20 cellular contexts compared by ENCODE assay signal in genomic region chr2:238279324-238279682, GRCh38. TPM values are rescaled to one million over a fixed set of nuclear protein-coding genes. Genes with fewer than 3 reads are reported as not detected.
A peak's percentile ranks its signal among the peaks of the same experiment; 100 is the strongest.
DNase-seq lines count a peak whose midpoint lies in the region; ATAC-seq, FAIRE-seq and TF ChIP-seq lines count a peak whose summit lies in the region.
"Had no signal": no experiment of that assay in that cellular context is flagged by ENCODE, and none has a peak within 500 bp of the region (broad histone marks: within the 10 kb centered on the region; RNA-seq: fewer than 3 reads in every experiment).

No MANE protein-coding gene starts in this region.

- H2AFZ ChIP-seq in HepG2 (ENCODE audit: low read length) = no peak overlapping the region

- H3K27me3 ChIP-seq in BLaER1 (no peaks in the 10 kb centered on the region), HepG2 (ENCODE audit: control insufficient read depth in 1 of 2, insufficient read depth in 2 of 2, low read length in 2 of 2) (no peaks in the 10 kb centered on the region), stomach (no peaks in the 10 kb centered on the region)
- no peaks in the 10 kb centered on the region for H3K27me3 ChIP-seq in BLaER1 treated with 17β-estradiol and CSF1 and Interleukin-3, amounts not matched to agents 10 nM and 100 nM

- no peaks in the 10 kb centered on the region for H3K9me3 Mint-ChIP-seq in activated CD8-positive, alpha-beta memory T cell treated with anti-CD3 and anti-CD28 coated beads, Interleukin-2, amount 10 ng/mL, durations not matched to agents 7 days and 5 days (ENCODE audit: low read depth)

- in situ Hi-C loops in HepG2 (cut with HindIII; ENCODE audit: extremely low pct_ligation_motif_present, low pct_unique_long_range_greater_than_20kb) = no loop called here

- peaks cover 62% of the 10 kb centered on the region for H3K4me1 ChIP-seq in BLaER1
- peaks cover 25 to 65% (median 55%) of the 10 kb centered on the region in 10 experiments for H3K4me1 ChIP-seq in BLaER1 treated with 17β-estradiol and CSF1 and Interleukin-3, amounts not matched to agents 10 nM and 100 nM
- H3K4me1 ChIP-seq in HepG2 (ENCODE audit: insufficient read depth, low read length) = peaks cover 52% of the 10 kb centered on the region
- H3K4me1 ChIP-seq in stomach = peaks cover 12 to 69% (median 54%) of the 10 kb centered on the region in 4 donors

- no peak overlapping the region for H3K27ac Mint-ChIP-seq in activated CD8-positive, alpha-beta memory T cell treated with anti-CD3 and anti-CD28 coated beads, Interleukin-2, amount 10 ng/mL, durations not matched to agents 7 days and 5 days

- peaks cover 67% of the 10 kb centered on the region for H3K79me2 ChIP-seq in HepG2 (ENCODE audit: insufficient read depth, low read length)

- H3K36me3 Mint-ChIP-seq in activated CD8-positive, alpha-beta memory T cell treated with anti-CD3 and anti-CD28 coated beads, Interleukin-2, amount 10 ng/mL, durations not matched to agents 7 days and 5 days = no peaks in the 10 kb centered on the region

- H4K20me1 ChIP-seq in BLaER1 = peaks cover 78% of the 10 kb centered on the region
- peaks cover 30 to 99% (median 62%) of the 10 kb centered on the region in 11 experiments; a peak in 21 of 22 replicates for H4K20me1 ChIP-seq in BLaER1 treated with 17β-estradiol and CSF1 and Interleukin-3, amounts not matched to agents 10 nM and 100 nM
- peaks cover 19% of the 10 kb centered on the region; the same call in 1 of the 2 replicates for H4K20me1 ChIP-seq in HepG2 (ENCODE audit: insufficient read depth, low read length)

- H3K4me1 Mint-ChIP-seq in activated CD8-positive, alpha-beta memory T cell treated with anti-CD3 and anti-CD28 coated beads, Interleukin-2, amount 10 ng/mL, durations not matched to agents 7 days and 5 days = no peaks in the 10 kb centered on the region

- DNase-seq in HepG2 (ENCODE audit: low spot score) (no peak), posterior vena cava (ENCODE audit: low spot score) (peak; percentile 36), stomach (no peak), NCI-H2029 treated with DMSO at 0.1 percent for 48 hours (lab: John Stamatoyannopoulos, UW) (no peak)
- DNase-seq in activated CD8-positive, alpha-beta memory T cell treated with anti-CD3 and anti-CD28 coated beads, Interleukin-2, amount 10 ng/mL, durations not matched to agents 7 days and 5 days = no peak
- DNase-seq: DMS153, DND-41, Karpas-422, NCI-H1092 treated with DMSO at 0.1 percent for 48 hours, NCI-H1436 treated with DMSO at 0.1 percent for 48 hours, NCI-H187 treated with DMSO at 0.1 percent for 48 hours, NCI-H2107, NCI-H774, PC-3, SHP77 treated with DMSO at 0.1 percent for 48 hours had no signal

- WGBS in HepG2 (ENCODE audit: low lambda C conversion rate) = 96% methylated on average over 4 of the region's 6 CpGs
- 77 to 96% (median 92%) methylated on average over 6 of the region's 6 CpGs for WGBS in stomach, 5 donors

- TF ChIP-seq EP300 in HepG2 (IDR thresholded peaks at IDR 0.05; ENCODE audit: low read depth in 2 of 2, low read length in 2 of 2) (no peak), HepG2 (CRISPR knock-in tag; IDR thresholded peaks at IDR 0.05; ENCODE audit: borderline replicate concordance) (no peak), stomach (IDR thresholded peaks at IDR 0.05) (no peak)

- FAIRE-seq in HepG2 (lab: Jason Lieb, UNC) = no peak
- FAIRE-seq: GM12892, GM19239, H54 had no signal

- H3K36me3 ChIP-seq in BLaER1 (peaks cover 46% of the 10 kb centered on the region), HepG2 (replicated peaks in 1 of 2; ENCODE audit: control insufficient read depth in 1 of 2, insufficient read depth in 2 of 2, low read length in 2 of 2) (peaks cover 25 to 50% of the 10 kb centered on the region in 2 experiments), stomach (peaks cover 33 to 43% (median 36%) of the 10 kb centered on the region in 4 donors)
- H3K36me3 ChIP-seq in BLaER1 treated with 17β-estradiol and CSF1 and Interleukin-3, amounts not matched to agents 10 nM and 100 nM = peaks cover 35 to 60% (median 48%) of the 10 kb centered on the region in 11 experiments

- peak overlapping the region; percentile 64 for H3K4me2 ChIP-seq in BLaER1
- H3K4me2 ChIP-seq in BLaER1 treated with 17β-estradiol and CSF1 and Interleukin-3, amounts not matched to agents 10 nM and 100 nM = peak overlapping the region in 8 of 11 experiments; percentile 43 to 79 (median 70); a peak in 16 of 22 replicates
- no peak overlapping the region for H3K4me2 ChIP-seq in HepG2 (ENCODE audit: low read depth, low read length)

- no peak overlapping the region for H3K9ac ChIP-seq in BLaER1
- H3K9ac ChIP-seq in BLaER1 treated with 17β-estradiol and CSF1 and Interleukin-3, amounts not matched to agents 10 nM and 100 nM = no peak overlapping the region
- H3K9ac ChIP-seq in HepG2 (ENCODE audit: insufficient read depth, low read depth, low read length) = no peak overlapping the region

- no peak for TF ChIP-seq CTCF in HepG2 (CRISPR knock-in tag; IDR thresholded peaks at IDR 0.05)
- TF ChIP-seq CTCF in stomach (IDR thresholded peaks at IDR 0.05) = no peak

- H3K4me3 ChIP-seq in BLaER1 (no peak overlapping the region), HepG2 (replicated peaks in 1 of 3; ENCODE audit: insufficient read depth in 1 of 3, low read depth in 2 of 3, low read length in 3 of 3) (no peak overlapping the region), stomach (no peak overlapping the region)
- H3K4me3 ChIP-seq in BLaER1 treated with 17β-estradiol and CSF1 and Interleukin-3, amounts not matched to agents 10 nM and 100 nM = no peak overlapping the region

- intact Hi-C loops in HepG2 (cut with micrococcal nuclease; ENCODE audit: unreplicated experiment) = no loop called here
- intact Hi-C loops in posterior vena cava (cut with DNase I) = no loop called here
- intact Hi-C loops in stomach (cut with DNase I; ENCODE audit: low total_unique reads) = no loop called here

- H3K27ac ChIP-seq in BLaER1 (no peak overlapping the region), HepG2 (ENCODE audit: extremely low read length, insufficient read depth, low read length) (no peak overlapping the region), stomach (no peak overlapping the region)
- peak overlapping the region in 5 of 11 experiments; percentile 6 to 36 (median 15); a peak in 5 of 22 replicates for H3K27ac ChIP-seq in BLaER1 treated with 17β-estradiol and CSF1 and Interleukin-3, amounts not matched to agents 10 nM and 100 nM

- POLR2A ChIA-PET in HepG2 (lab: Yijun Ruan, JAX) = interaction anchor here (1.2 kb wide), 1 partner anchor 16 kb away, joined by 3 read pairs; no protein-coding TSS in a partner anchor

- TF ChIP-seq RAD21 in HepG2 (CRISPR knock-in tag; IDR thresholded peaks at IDR 0.05) = no peak

- CTCF ChIA-PET in HepG2 (lab: Yijun Ruan, JAX; ENCODE audit: low intra/inter-chr PET ratio, low total read pairs) = no interaction called here
- CTCF ChIA-PET in activated CD8-positive, alpha-beta memory T cell treated with anti-CD3 and anti-CD28 coated beads, Interleukin-2, amount 10 ng/mL, durations not matched to agents 7 days and 5 days (lab: Charles Lee) = no interaction called here

- ATAC-seq in HepG2 = peak; percentile 12
- ATAC-seq in activated CD8-positive, alpha-beta memory T cell treated with anti-CD3 and anti-CD28 coated beads, Interleukin-2, amount 10 ng/mL, durations not matched to agents 7 days and 5 days = no peak
- ATAC-seq: PC-3 had no signal

- no TSS peak for BruUV-seq in HepG2 (replicated peaks; lab: Mats Ljungman, UMichigan)

- H3K27me3 Mint-ChIP-seq in activated CD8-positive, alpha-beta memory T cell treated with anti-CD3 and anti-CD28 coated beads, Interleukin-2, amount 10 ng/mL, durations not matched to agents 7 days and 5 days = no peaks in the 10 kb centered on the region

- peaks cover 16% of the 10 kb centered on the region for H3K9me3 ChIP-seq in BLaER1
- peaks cover 0 to 24% (median 13%) of the 10 kb centered on the region in 11 experiments; a peak in 15 of 22 replicates for H3K9me3 ChIP-seq in BLaER1 treated with 17β-estradiol and CSF1 and Interleukin-3, amounts not matched to agents 10 nM and 100 nM (replicated peaks in 1 of 11)
- no peaks in the 10 kb centered on the region for H3K9me3 ChIP-seq in HepG2 (ENCODE audit: low read length)
- H3K9me3 ChIP-seq in stomach = no peaks in the 10 kb centered on the region

- no peak overlapping the region for H3K4me3 Mint-ChIP-seq in activated CD8-positive, alpha-beta memory T cell treated with anti-CD3 and anti-CD28 coated beads, Interleukin-2, amount 10 ng/mL, durations not matched to agents 7 days and 5 days

- TF ChIP-seq POLR2A in HepG2 (IDR thresholded peaks at IDR 0.05; ENCODE audit: insufficient read depth in 1 of 2, low read depth in 2 of 2, low read length in 2 of 2) (no peak), stomach (IDR thresholded peaks at IDR 0.05) (no peak)

RNA-seq across cellular contexts. Expression of gene PER2, which starts 9.1 kb away (rescaled TPM):
- total RNA-seq in HepG2 (2016; rRNA removed; fragmentation: Illumina TruSeq; extraction: Trizol) = 6.8 and 9.4 TPM in 2 replicates
- total RNA-seq in HepG2 (2016; cell fraction: cytosol; rRNA removed; fragmentation: Illumina TruSeq; extraction: Trizol; ENCODE audit: low read depth) = 21.5 and 22.6 TPM in 2 replicates
- total RNA-seq in HepG2 (2016; cell fraction: insoluble cytoplasmic fraction; rRNA removed; fragmentation: Illumina TruSeq; extraction: Trizol) = 5.4 and 8.6 TPM in 2 replicates
- total RNA-seq in HepG2 (2016; cell fraction: membrane; rRNA removed; fragmentation: Illumina TruSeq; extraction: Trizol) = 9.6 TPM in 2 replicates
- total RNA-seq in HepG2 (2016; cell fraction: nucleus; rRNA removed; fragmentation: Illumina TruSeq; extraction: Trizol) = 9.6 and 11.5 TPM in 2 replicates
- 5.1 TPM in 2 replicates for polyA plus RNA-seq in HepG2 (2011; rRNA removed)
- 2.3 and 2.9 TPM in 2 replicates for polyA plus RNA-seq in HepG2 (2011; cell fraction: cytosol; rRNA removed)
- polyA plus RNA-seq in HepG2 (2011; cell fraction: nucleus; rRNA removed) = 12.7 and 15.5 TPM in 2 replicates
- polyA plus RNA-seq in HepG2 (2012) = 7.2 and 7.6 TPM in 2 replicates
- 0.31 and 0.44 TPM in 2 replicates for polyA plus RNA-seq in HepG2 (2016; cell fraction: cytosol; fragmentation: Illumina TruSeq; extraction: Trizol; ENCODE audit: low read depth)
- polyA plus RNA-seq in HepG2 (2016; cell fraction: insoluble cytoplasmic fraction; fragmentation: Illumina TruSeq; extraction: Trizol; ENCODE audit: low read depth) = 5.0 and 6.1 TPM in 2 replicates
- polyA plus RNA-seq in HepG2 (2016; cell fraction: membrane; fragmentation: Illumina TruSeq; extraction: Trizol; ENCODE audit: low read depth) = 1.3 and 1.5 TPM in 2 replicates
- 18.1 and 18.4 TPM in 2 replicates for polyA plus RNA-seq in HepG2 (2016; cell fraction: nucleus; fragmentation: Illumina TruSeq; extraction: Trizol; ENCODE audit: insufficient read depth, low read depth)
- polyA minus RNA-seq in HepG2 (2011; rRNA and poly(A)+ RNA removed; ENCODE audit: low replicate concordance) = 8.0 and 20.0 TPM in 2 replicates
- polyA minus RNA-seq in HepG2 (2011; cell fraction: cytosol; rRNA and poly(A)+ RNA removed) = 6.6 and 9.5 TPM in 2 replicates
- 40.7 and 48.7 TPM in 2 replicates for polyA minus RNA-seq in HepG2 (2011; cell fraction: nucleus; rRNA and poly(A)+ RNA removed)
- 10 to 100 TPM; 10.1 to 16.8 TPM for total RNA-seq in posterior vena cava
- total RNA-seq in stomach = 100 to 1,000 TPM in 1 of 5 donors, 10 to 100 TPM in 4; 20.9 to 188 (median 40.8) TPM
- polyA plus RNA-seq in stomach = 1 to 10 TPM; 4.4 to 9.8 (median 7.3) TPM
- 10 to 100 TPM in 1 of 2 experiments, 1 to 10 TPM in 1; 9.1 to 11.5 TPM for total RNA-seq in activated CD8-positive, alpha-beta memory T cell treated with anti-CD3 and anti-CD28 coated beads, Interleukin-2, amount 10 ng/mL, durations not matched to agents 7 days and 5 days

RNA-seq across cellular contexts. Expression of gene HES6, which starts 39.5 kb away (rescaled TPM):
- total RNA-seq in HepG2 (2016; rRNA removed; fragmentation: Illumina TruSeq; extraction: Trizol) = 59.0 and 82.8 TPM in 2 replicates
- 147 and 163 TPM in 2 replicates for total RNA-seq in HepG2 (2016; cell fraction: cytosol; rRNA removed; fragmentation: Illumina TruSeq; extraction: Trizol; ENCODE audit: low read depth)
- 53.8 and 85.2 TPM in 2 replicates for total RNA-seq in HepG2 (2016; cell fraction: insoluble cytoplasmic fraction; rRNA removed; fragmentation: Illumina TruSeq; extraction: Trizol)
- total RNA-seq in HepG2 (2016; cell fraction: membrane; rRNA removed; fragmentation: Illumina TruSeq; extraction: Trizol) = 185 and 209 TPM in 2 replicates
- total RNA-seq in HepG2 (2016; cell fraction: nucleus; rRNA removed; fragmentation: Illumina TruSeq; extraction: Trizol) = 38.9 and 45.1 TPM in 2 replicates
- 19.5 and 25.3 TPM in 2 replicates for polyA plus RNA-seq in HepG2 (2011; rRNA removed)
- 16.3 and 30.2 TPM in 2 replicates for polyA plus RNA-seq in HepG2 (2011; cell fraction: cytosol; rRNA removed)
- 53.7 and 55.3 TPM in 2 replicates for polyA plus RNA-seq in HepG2 (2011; cell fraction: nucleus; rRNA removed)
- polyA plus RNA-seq in HepG2 (2012) = 15.6 and 22.1 TPM in 2 replicates
- 142 and 160 TPM in 2 replicates for polyA plus RNA-seq in HepG2 (2016; cell fraction: cytosol; fragmentation: Illumina TruSeq; extraction: Trizol; ENCODE audit: low read depth)
- polyA plus RNA-seq in HepG2 (2016; cell fraction: insoluble cytoplasmic fraction; fragmentation: Illumina TruSeq; extraction: Trizol; ENCODE audit: low read depth) = 56.0 and 58.7 TPM in 2 replicates
- 144 and 147 TPM in 2 replicates for polyA plus RNA-seq in HepG2 (2016; cell fraction: membrane; fragmentation: Illumina TruSeq; extraction: Trizol; ENCODE audit: low read depth)
- polyA plus RNA-seq in HepG2 (2016; cell fraction: nucleus; fragmentation: Illumina TruSeq; extraction: Trizol; ENCODE audit: insufficient read depth, low read depth) = 73.3 and 84.5 TPM in 2 replicates
- polyA minus RNA-seq in HepG2 (2011; rRNA and poly(A)+ RNA removed; ENCODE audit: low replicate concordance) = 0.30 and 12.1 TPM in 2 replicates
- 10.4 and 11.7 TPM in 2 replicates for polyA minus RNA-seq in HepG2 (2011; cell fraction: cytosol; rRNA and poly(A)+ RNA removed)
- polyA minus RNA-seq in HepG2 (2011; cell fraction: nucleus; rRNA and poly(A)+ RNA removed) = 3.1 and 4.4 TPM in 2 replicates
- total RNA-seq in posterior vena cava = 1 to 10 TPM; 2.3 to 6.9 TPM
- 100 to 1,000 TPM in 1 of 5 donors, 10 to 100 TPM in 1, 1 to 10 TPM in 2, not detected in 1; 6.7 to 222 (median 45.5) TPM for total RNA-seq in stomach
- 10 to 100 TPM; 10.8 to 20.0 (median 17.0) TPM for polyA plus RNA-seq in stomach
- total RNA-seq in activated CD8-positive, alpha-beta memory T cell treated with anti-CD3 and anti-CD28 coated beads, Interleukin-2, amount 10 ng/mL, durations not matched to agents 7 days and 5 days = 1 to 10 TPM; 3.0 to 4.0 TPM

RNA-seq across cellular contexts. Expression of gene TRAF3IP1, which starts 41.0 kb away (rescaled TPM):
- total RNA-seq in HepG2 (2016; rRNA removed; fragmentation: Illumina TruSeq; extraction: Trizol) (12.9 TPM in 2 replicates), posterior vena cava (10 to 100 TPM; 27.1 to 37.2 TPM), stomach (10 to 100 TPM in 3 of 5 donors, 1 to 10 TPM in 1, under 1 TPM in 1; 0.58 to 21.1 (median 10.7) TPM)
- 11.5 and 11.7 TPM in 2 replicates for total RNA-seq in HepG2 (2016; cell fraction: cytosol; rRNA removed; fragmentation: Illumina TruSeq; extraction: Trizol; ENCODE audit: low read depth)
- 12.5 and 15.2 TPM in 2 replicates for total RNA-seq in HepG2 (2016; cell fraction: insoluble cytoplasmic fraction; rRNA removed; fragmentation: Illumina TruSeq; extraction: Trizol)
- total RNA-seq in HepG2 (2016; cell fraction: membrane; rRNA removed; fragmentation: Illumina TruSeq; extraction: Trizol) = 8.5 and 9.1 TPM in 2 replicates
- total RNA-seq in HepG2 (2016; cell fraction: nucleus; rRNA removed; fragmentation: Illumina TruSeq; extraction: Trizol) = 6.5 and 10.2 TPM in 2 replicates
- polyA plus RNA-seq in HepG2 (2011; rRNA removed) (4.1 and 5.0 TPM in 2 replicates), stomach (10 to 100 TPM in 2 of 3 donors, 1 to 10 TPM in 1; 4.4 to 20.6 (median 10.8) TPM)
- 2.7 and 3.7 TPM in 2 replicates for polyA plus RNA-seq in HepG2 (2011; cell fraction: cytosol; rRNA removed)
- polyA plus RNA-seq in HepG2 (2011; cell fraction: nucleus; rRNA removed) = 4.1 and 4.3 TPM in 2 replicates
- 7.5 and 8.6 TPM in 2 replicates for polyA plus RNA-seq in HepG2 (2012)
- polyA plus RNA-seq in HepG2 (2016; cell fraction: cytosol; fragmentation: Illumina TruSeq; extraction: Trizol; ENCODE audit: low read depth) = 1.2 and 1.5 TPM in 2 replicates
- 16.1 and 18.0 TPM in 2 replicates for polyA plus RNA-seq in HepG2 (2016; cell fraction: insoluble cytoplasmic fraction; fragmentation: Illumina TruSeq; extraction: Trizol; ENCODE audit: low read depth)
- polyA plus RNA-seq in HepG2 (2016; cell fraction: membrane; fragmentation: Illumina TruSeq; extraction: Trizol; ENCODE audit: low read depth) = 4.0 and 4.6 TPM in 2 replicates
- 17.1 and 17.8 TPM in 2 replicates for polyA plus RNA-seq in HepG2 (2016; cell fraction: nucleus; fragmentation: Illumina TruSeq; extraction: Trizol; ENCODE audit: insufficient read depth, low read depth)
- 3.0 and 4.5 TPM in 2 replicates for polyA minus RNA-seq in HepG2 (2011; rRNA and poly(A)+ RNA removed; ENCODE audit: low replicate concordance)
- 2.3 and 3.6 TPM in 2 replicates for polyA minus RNA-seq in HepG2 (2011; cell fraction: cytosol; rRNA and poly(A)+ RNA removed)
- 2.7 and 3.7 TPM in 2 replicates for polyA minus RNA-seq in HepG2 (2011; cell fraction: nucleus; rRNA and poly(A)+ RNA removed)
- 1 to 10 TPM; 6.8 to 8.8 TPM for total RNA-seq in activated CD8-positive, alpha-beta memory T cell treated with anti-CD3 and anti-CD28 coated beads, Interleukin-2, amount 10 ng/mL, durations not matched to agents 7 days and 5 days
